ENCODE assay signal across 8 cellular contexts in the genomic region with DNA sequence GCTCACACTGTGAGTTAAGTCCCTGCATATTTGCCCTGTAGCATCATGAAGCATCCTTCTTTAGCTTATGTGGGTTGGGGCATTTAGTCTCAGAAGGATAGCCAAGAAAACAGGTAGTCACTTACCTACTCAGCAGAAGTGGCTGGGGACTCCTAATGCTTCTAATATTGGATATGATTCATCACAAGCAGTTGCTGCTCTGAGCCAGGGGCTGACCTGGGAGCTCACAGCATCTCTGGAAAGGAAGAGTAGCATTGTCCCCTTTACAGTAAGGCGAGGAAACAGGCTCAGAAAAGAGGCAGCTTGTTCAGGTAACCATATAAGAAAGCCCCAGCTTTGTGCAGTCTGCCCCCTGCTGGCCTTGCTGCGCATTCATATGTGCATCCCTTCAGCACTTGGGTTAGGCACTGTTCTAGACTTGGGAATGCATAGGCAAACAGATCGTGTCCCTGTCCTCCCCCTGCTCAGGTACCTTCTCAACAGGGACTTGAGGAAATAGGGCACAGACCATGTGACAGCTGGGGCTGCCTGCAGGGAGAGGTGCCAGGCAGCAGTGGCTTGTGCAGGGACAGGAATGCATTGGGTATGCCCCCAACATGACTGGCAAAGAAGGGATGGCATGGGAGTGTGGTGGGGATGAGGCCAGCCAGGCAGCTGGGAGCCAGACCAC. TPM values are rescaled to one million over a fixed set of nuclear protein-coding genes. Genes with fewer than 3 reads are reported as not detected.
DNase-seq lines count a peak whose midpoint lies in the region; TF ChIP-seq lines count a peak whose summit lies in the region.

No MANE protein-coding gene starts in this region.

- no peaks in the 10 kb centered on the region for H3K36me3 ChIP-seq in hepatocyte (replicated peaks; ENCODE audit: insufficient read depth, low read depth)
- H3K36me3 ChIP-seq in smooth muscle cell (ENCODE audit: low read depth), result peaks cover 10% of the 10 kb centered on the region

- no peaks in the 10 kb centered on the region for H3K9me2 ChIP-seq in hepatocyte (replicated peaks; ENCODE audit: insufficient read depth)

- H3F3A ChIP-seq in smooth muscle cell (ENCODE audit: low read depth), result no peaks in the 10 kb centered on the region

- TF ChIP-seq CTCF in hepatocyte (IDR thresholded peaks at IDR 0.05; ENCODE audit: poor library complexity) (peak; percentile 69), smooth muscle cell (IDR thresholded peaks at IDR 0.05; ENCODE audit: borderline replicate concordance, insufficient read depth, poor library complexity, severe bottlenecking) (peak; percentile 82)

- no peaks in the 10 kb centered on the region for H3K27me3 ChIP-seq in hepatocyte
- H3K27me3 ChIP-seq in smooth muscle cell (ENCODE audit: low read depth), result no peaks in the 10 kb centered on the region

- peaks cover 2% of the 10 kb centered on the region for H3K79me2 ChIP-seq in hepatocyte
- H3K79me2 ChIP-seq in smooth muscle cell (ENCODE audit: low read depth), result no peaks in the 10 kb centered on the region

- H3K9ac ChIP-seq in smooth muscle cell (ENCODE audit: low read depth), result no peak overlapping the region

- H3K4me3 ChIP-seq in hepatocyte (no peak overlapping the region), smooth muscle cell (no peak overlapping the region)

- no peak overlapping the region for H3K4me2 ChIP-seq in hepatocyte
- H3K4me2 ChIP-seq in smooth muscle cell, result no peak overlapping the region

- peaks cover 5% of the 10 kb centered on the region for H4K20me1 ChIP-seq in hepatocyte (ENCODE audit: insufficient read depth, poor library complexity, severe bottlenecking)
- peaks cover 28% of the 10 kb centered on the region for H4K20me1 ChIP-seq in smooth muscle cell (ENCODE audit: low read depth)

- H3K9me3 ChIP-seq in hepatocyte (ENCODE audit: low read depth), result no peaks in the 10 kb centered on the region
- no peaks in the 10 kb centered on the region for H3K9me3 ChIP-seq in smooth muscle cell (replicated peaks; ENCODE audit: low read depth)

- DNase-seq in SIG-M5 treated with dmso at 0.1 percent for 504 hours (lab: John Stamatoyannopoulos, UW; ENCODE audit: unreplicated experiment), result peak; percentile 31
- DNase-seq in SIG-M5 (lab: John Stamatoyannopoulos, UW), result no peak
- DNase-seq in HS-27A (ENCODE audit: low read depth), result peak; percentile 20
- peak; percentile 69 for DNase-seq in T follicular helper cell (ENCODE audit: low read depth)
- DNase-seq in amniotic stem cell (lab: John Stamatoyannopoulos, UW), result peak; percentile 21
- peak; percentile 85 for DNase-seq in hepatocyte (ENCODE audit: low spot score)
- no peak for DNase-seq in smooth muscle cell (lab: John Stamatoyannopoulos, UW; ENCODE audit: unreplicated experiment)
- DNase-seq in epidermal melanocyte (ENCODE audit: insufficient read length, low spot score), result no peak

- 70% methylated on average over 3 of the region's 3 CpGs for WGBS in hepatocyte (ENCODE audit: low lambda C conversion rate, missing lambda C conversion rate)
- WGBS in smooth muscle cell (ENCODE audit: low lambda C conversion rate), result 60% methylated on average over 3 of the region's 3 CpGs

- H2AFZ ChIP-seq in hepatocyte (no peak overlapping the region), smooth muscle cell (ENCODE audit: low read depth) (no peak overlapping the region)

- H3K4me1 ChIP-seq in hepatocyte (ENCODE audit: insufficient read depth) (no peaks in the 10 kb centered on the region), smooth muscle cell (ENCODE audit: low read depth) (no peaks in the 10 kb centered on the region)

- no peak overlapping the region for H3K27ac ChIP-seq in hepatocyte
- H3K27ac ChIP-seq in smooth muscle cell (ENCODE audit: low read depth), result no peak overlapping the region

RNA-seq across cellular contexts. Expression of gene TBC1D14, which starts 35.7 kb away (rescaled TPM):
- total RNA-seq in hepatocyte (46.1 and 50.8 TPM in 2 replicates), smooth muscle cell (24.4 and 31.6 TPM in 2 replicates)
- polyA plus RNA-seq in hepatocyte (26.5 and 33.6 TPM in 2 replicates), smooth muscle cell (13.0 and 20.9 TPM in 2 replicates)

Comparison
In these comparisons a context has a peak if more than half of its experiments do, and no peak if none do; other contexts are left out.
1. DNase-seq: peak in SIG-M5 treated with dmso at 0.1 percent for 504 hours (single experiment), HS-27A (single experiment), T follicular helper cell (single experiment), amniotic stem cell (single experiment) and hepatocyte (single experiment); none in SIG-M5 (single experiment), smooth muscle cell (single experiment) and epidermal melanocyte (single experiment).